In the genomic region with DNA sequence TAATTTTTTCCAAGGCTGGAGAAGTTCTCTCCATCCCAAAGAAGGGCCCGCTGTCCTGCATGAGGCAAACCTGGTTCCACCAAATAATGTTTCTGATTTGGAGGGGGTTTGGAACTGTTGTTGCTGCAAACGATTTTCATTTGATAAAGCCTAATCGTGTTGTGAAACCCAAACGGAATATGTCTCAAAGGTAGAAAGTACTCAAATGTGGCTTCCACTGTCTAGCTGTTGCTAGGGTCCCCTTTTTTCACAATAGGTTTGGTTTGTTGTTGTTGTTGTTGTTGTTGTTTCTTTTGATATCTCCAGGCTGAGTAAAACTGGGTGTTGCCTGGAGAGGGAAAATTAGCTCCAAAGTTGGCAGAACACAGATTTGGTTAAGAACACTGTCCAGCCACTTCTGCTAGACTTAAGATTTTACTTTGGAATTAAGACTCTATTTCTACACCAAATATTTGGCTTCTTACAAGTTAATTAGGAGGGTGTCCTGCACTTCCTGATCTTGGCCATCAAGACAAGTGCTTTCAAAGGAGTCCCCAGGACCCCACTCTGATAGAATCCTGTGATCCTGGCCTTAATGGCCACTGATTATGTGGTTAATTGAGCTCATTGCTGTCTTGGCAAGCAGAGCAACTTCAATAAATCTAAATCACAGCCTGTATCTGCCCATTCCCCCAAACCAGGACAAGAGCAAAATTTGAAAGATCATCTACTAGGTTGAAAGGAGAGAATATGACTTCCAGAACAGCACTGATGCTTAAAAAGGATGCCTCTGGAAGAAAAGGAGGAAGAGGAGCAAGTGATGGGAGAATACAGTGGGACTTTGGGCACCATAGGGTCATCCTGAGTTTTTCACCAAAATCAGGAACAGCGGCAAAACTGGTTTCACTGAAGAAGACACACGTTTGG, we compare ENCODE assay signal across 24 cellular contexts. TPM values are rescaled to one million over a fixed set of nuclear protein-coding genes. Genes with fewer than 3 reads are reported as not detected.
"Had no signal": no experiment of that assay in that cellular context is flagged by ENCODE, and none has a peak within 500 bp of the region (broad histone marks: within the 10 kb centered on the region; RNA-seq: fewer than 3 reads in every experiment).

No MANE protein-coding gene starts in this region.

- H3K4me3 Mint-ChIP-seq: activated CD4-positive, alpha-beta T cell treated with anti-CD3 and anti-CD28 coated beads, Interleukin-2, amount 10 ng/mL, durations not matched to agents 7 days and 5 days; activated naive CD4-positive, alpha-beta T cell treated with anti-CD3 and anti-CD28 coated beads, Interleukin-2, amount 50 U/mL, for 24 hours had no signal

- DNase-seq: activated CD4-positive, alpha-beta T cell treated with anti-CD3 and anti-CD28 coated beads, Interleukin-2, amount 10 ng/mL, durations not matched to agents 7 days and 5 days; activated CD8-positive, alpha-beta memory T cell treated with anti-CD3 and anti-CD28 coated beads, Interleukin-2, amount 50 U/mL, for 4 hours; activated gamma-delta T cell; activated T-cell treated with anti-CD3 and anti-CD28 coated beads, Interleukin-2, amount 50 U/mL, for 4 hours; effector CD8-positive, alpha-beta T cell; kidney glomerular epithelial cell; occipital lobe; stimulated activated CD4-positive, alpha-beta T cell treated with anti-CD3 and anti-CD28 coated beads, Interleukin-2, amount 100 ng/mL, for 48 hours; stimulated activated naive CD8-positive, alpha-beta T cell treated with anti-CD3 and anti-CD28 coated beads, Interleukin-15, amount 100 ng/mL, for 72 hours; T-helper 1 cell; T1000 had no signal

- H3K9me3 ChIP-seq: gastrocnemius medialis, left ventricle myocardium inferior, suprapubic skin, transverse colon had no signal

- ATAC-seq: stimulated activated naive CD8-positive, alpha-beta T cell treated with anti-CD3 and anti-CD28 coated beads, Interleukin-15, amount 100 ng/mL, for 72 hours had no signal

- H3K27ac Mint-ChIP-seq: activated CD4-positive, alpha-beta T cell treated with anti-CD3 and anti-CD28 coated beads, Interleukin-2, amount 10 ng/mL, durations not matched to agents 7 days and 5 days; activated naive CD4-positive, alpha-beta T cell treated with anti-CD3 and anti-CD28 coated beads, Interleukin-2, amount 50 U/mL, for 24 hours; dendritic cell treated with granulocyte-macrophage colony-stimulating factor and Interleukin-4, amounts not matched to agents 40 ng/mL and 50 ng/mL, for 4 days; nephron progenitor cell had no signal

- H3K27ac ChIP-seq: gastrocnemius medialis, left ventricle myocardium inferior, skin epidermis, suprapubic skin, transverse colon had no signal

- H3K36me3 ChIP-seq: gastrocnemius medialis, left ventricle myocardium inferior, suprapubic skin, transverse colon had no signal

- H3K9me3 Mint-ChIP-seq: activated CD4-positive, alpha-beta T cell treated with anti-CD3 and anti-CD28 coated beads, Interleukin-2, amount 10 ng/mL, durations not matched to agents 7 days and 5 days; dendritic cell treated with granulocyte-macrophage colony-stimulating factor and Interleukin-4, amounts not matched to agents 40 ng/mL and 50 ng/mL, for 4 days had no signal

RNA-seq across cellular contexts. Expression of a gene that starts 3.3 kb away (rescaled TPM):
- total RNA-seq: activated CD4-positive, alpha-beta T cell treated with anti-CD3 and anti-CD28 coated beads, Interleukin-2, amount 10 ng/mL, durations not matched to agents 7 days and 5 days; activated T-cell treated with anti-CD3 and anti-CD28 coated beads, Interleukin-2, amount 50 U/mL, for 4 hours; cerebellum; esophagus mucosa; gastrocnemius medialis; left ventricle myocardium inferior; mammary epithelial cell; myocyte; occipital lobe; posterior vena cava had no signal

RNA-seq across cellular contexts. Expression of a gene that starts 5.4 kb away (rescaled TPM):
- total RNA-seq: activated CD4-positive, alpha-beta T cell treated with anti-CD3 and anti-CD28 coated beads, Interleukin-2, amount 10 ng/mL, durations not matched to agents 7 days and 5 days; activated T-cell treated with anti-CD3 and anti-CD28 coated beads, Interleukin-2, amount 50 U/mL, for 4 hours; esophagus mucosa; gastrocnemius medialis; left ventricle myocardium inferior; mammary epithelial cell; myocyte; occipital lobe; posterior vena cava; suprapubic skin; transverse colon had no signal

RNA-seq across cellular contexts. Expression of a gene that starts 10.4 kb away (rescaled TPM):
- total RNA-seq: activated CD4-positive, alpha-beta T cell treated with anti-CD3 and anti-CD28 coated beads, Interleukin-2, amount 10 ng/mL, durations not matched to agents 7 days and 5 days; activated T-cell treated with anti-CD3 and anti-CD28 coated beads, Interleukin-2, amount 50 U/mL, for 4 hours; cerebellum; esophagus mucosa; gastrocnemius medialis; left ventricle myocardium inferior; mammary epithelial cell; myocyte; occipital lobe; posterior vena cava; suprapubic skin; transverse colon had no signal

RNA-seq across cellular contexts. Expression of a gene that starts 17.9 kb away (rescaled TPM):
- total RNA-seq: activated CD4-positive, alpha-beta T cell treated with anti-CD3 and anti-CD28 coated beads, Interleukin-2, amount 10 ng/mL, durations not matched to agents 7 days and 5 days; activated T-cell treated with anti-CD3 and anti-CD28 coated beads, Interleukin-2, amount 50 U/mL, for 4 hours; cerebellum; esophagus mucosa; left ventricle myocardium inferior; mammary epithelial cell; myocyte; occipital lobe; suprapubic skin had no signal

RNA-seq across cellular contexts. Expression of a gene that starts 27.4 kb away (rescaled TPM):
- total RNA-seq: activated CD4-positive, alpha-beta T cell treated with anti-CD3 and anti-CD28 coated beads, Interleukin-2, amount 10 ng/mL, durations not matched to agents 7 days and 5 days; activated T-cell treated with anti-CD3 and anti-CD28 coated beads, Interleukin-2, amount 50 U/mL, for 4 hours; cerebellum; left ventricle myocardium inferior; mammary epithelial cell; myocyte; occipital lobe had no signal
